In the genomic region with DNA sequence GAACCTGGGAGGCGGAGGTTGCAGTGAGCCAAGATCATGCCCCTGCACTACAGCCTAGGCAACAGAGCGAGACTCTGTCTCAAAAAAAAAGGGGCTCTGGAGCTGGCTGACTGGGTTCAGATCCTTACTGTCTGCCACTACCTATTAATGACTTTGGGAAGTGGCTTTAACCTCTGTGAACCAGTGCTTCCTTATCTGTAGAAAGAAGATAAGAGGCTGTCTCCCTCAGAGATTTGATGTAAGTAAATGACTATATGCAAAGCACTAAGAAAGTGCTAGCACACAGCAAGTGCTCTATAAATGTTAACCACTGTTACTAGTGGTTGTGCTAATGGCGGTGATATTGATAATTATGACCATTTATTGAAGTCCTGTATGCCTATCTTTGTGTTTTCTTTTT, we compare ENCODE assay signal across 30 cellular contexts.
"Had no signal": no experiment of that assay in that cellular context is flagged by ENCODE, and none has a peak within 500 bp of the region (broad histone marks: within the 10 kb centered on the region; RNA-seq: fewer than 3 reads in every experiment).

No MANE protein-coding gene starts in this region.

- DNase-seq: naive thymus-derived CD8-positive, alpha-beta T cell; nephron progenitor cell; nucleus accumbens; posterior cingulate gyrus; psoas muscle; right cardiac atrium; right lobe of liver; sigmoid colon; small intestine; stimulated activated CD4-positive, alpha-beta T cell treated with anti-CD3 and anti-CD28 coated beads, Interleukin-15, amount 100 ng/mL, for 24 hours; stimulated activated CD4-positive, alpha-beta T cell treated with anti-CD3 and anti-CD28 coated beads, Interleukin-2, amount 100 ng/mL, for 24 hours; stimulated activated CD4-positive, alpha-beta T cell treated with anti-CD3 and anti-CD28 coated beads, Interleukin-2, amount 100 ng/mL, for 48 hours; stimulated activated CD4-positive, alpha-beta T cell treated with anti-CD3 and anti-CD28 coated beads, Interleukin-4, amount 100 ng/mL, for 24 hours; stimulated activated naive CD4-positive, alpha-beta T cell; stimulated activated naive CD8-positive, alpha-beta T cell treated with anti-CD3 and anti-CD28 coated beads, Interleukin-15, amount 100 ng/mL, for 72 hours; stimulated activated naive CD8-positive, alpha-beta T cell treated with anti-CD3 and anti-CD28 coated beads, Interleukin-15, Interleukin-2, amounts not matched to agents 100 U/mL and 50 U/mL, for 24 hours; substantia nigra; testis; tibial artery; transverse colon; upper lobe of right lung; uterus had no signal

- H3K27me3 Mint-ChIP-seq: naive thymus-derived CD8-positive, alpha-beta T cell; natural killer cell treated with Interleukin-12 subunit alpha and Interleukin-12 subunit beta and Interleukin-15 and Interleukin-18, amount 100 ng/mL, for 72 hours; progenitor cell of endocrine pancreas; stimulated activated memory B cell treated with anti-CD40 and anti-IgM and Interleukin-4, amounts not matched to agents 10 μg/mL and 1 μg/mL and 100 μg/mL, for 72 hours; stimulated activated naive CD8-positive, alpha-beta T cell treated with anti-CD3 and anti-CD28 coated beads, Interleukin-15, amount 100 ng/mL, for 72 hours; type B pancreatic cell had no signal

- H3K79me2 ChIP-seq: parathyroid adenoma had no signal

- H3K9me3 Mint-ChIP-seq: naive thymus-derived CD8-positive, alpha-beta T cell; natural killer cell treated with Interleukin-12 subunit alpha and Interleukin-12 subunit beta and Interleukin-15 and Interleukin-18, amount 100 ng/mL, for 72 hours; nephron progenitor cell; neural crest cell; stimulated activated memory B cell treated with anti-CD40 and anti-IgM and Interleukin-4, amounts not matched to agents 10 μg/mL and 1 μg/mL and 100 μg/mL, for 72 hours; stimulated activated naive CD8-positive, alpha-beta T cell treated with anti-CD3 and anti-CD28 coated beads, Interleukin-15, amount 100 ng/mL, for 72 hours; type B pancreatic cell had no signal

- H3K9me3 ChIP-seq: neutrophil, psoas muscle, right lobe of liver, sigmoid colon, suprapubic skin, testis, tibial artery, transverse colon, upper lobe of right lung, uterus had no signal

- H3K4me1 ChIP-seq: parathyroid adenoma, right lobe of liver, sigmoid colon, suprapubic skin, testis, tibial artery, transverse colon, uterus had no signal

- H3K36me3 ChIP-seq: uterus had no signal

- H3K4me3 ChIP-seq: psoas muscle, right lobe of liver, sigmoid colon, suprapubic skin, testis, tibial artery, transverse colon, upper lobe of right lung, uterus had no signal

- FAIRE-seq: small intestine had no signal

- H3K27ac Mint-ChIP-seq: natural killer cell treated with Interleukin-12 subunit alpha and Interleukin-12 subunit beta and Interleukin-15 and Interleukin-18, amount 100 ng/mL, for 72 hours; nephron progenitor cell; progenitor cell of endocrine pancreas; stimulated activated memory B cell treated with anti-CD40 and anti-IgM and Interleukin-4, amounts not matched to agents 10 μg/mL and 1 μg/mL and 100 μg/mL, for 72 hours; stimulated activated naive CD8-positive, alpha-beta T cell treated with anti-CD3 and anti-CD28 coated beads, Interleukin-15, amount 100 ng/mL, for 72 hours; type B pancreatic cell had no signal

- H3K27ac ChIP-seq: neutrophil, parathyroid adenoma, psoas muscle, right lobe of liver, sigmoid colon, suprapubic skin, testis, tibial artery, transverse colon, upper lobe of right lung, uterus had no signal

- H3K4me3 Mint-ChIP-seq: naive thymus-derived CD8-positive, alpha-beta T cell; natural killer cell treated with Interleukin-12 subunit alpha and Interleukin-12 subunit beta and Interleukin-15 and Interleukin-18, amount 100 ng/mL, for 72 hours; nephron progenitor cell; neural crest cell; stimulated activated memory B cell treated with anti-CD40 and anti-IgM and Interleukin-4, amounts not matched to agents 10 μg/mL and 1 μg/mL and 100 μg/mL, for 72 hours; stimulated activated naive CD8-positive, alpha-beta T cell treated with anti-CD3 and anti-CD28 coated beads, Interleukin-15, amount 100 ng/mL, for 72 hours; type B pancreatic cell had no signal

- H3K4me1 Mint-ChIP-seq: stimulated activated memory B cell treated with anti-CD40 and anti-IgM and Interleukin-4, amounts not matched to agents 10 μg/mL and 1 μg/mL and 100 μg/mL, for 72 hours had no signal

- H2AFZ ChIP-seq: parathyroid adenoma had no signal

- H3K27me3 ChIP-seq: neutrophil, right lobe of liver, sigmoid colon, suprapubic skin, testis, tibial artery, transverse colon, upper lobe of right lung, uterus had no signal

- H3K9ac ChIP-seq: parathyroid adenoma had no signal

- ATAC-seq: naive thymus-derived CD8-positive, alpha-beta T cell; natural killer cell treated with Interleukin-12 subunit alpha and Interleukin-12 subunit beta and Interleukin-15 and Interleukin-18, amount 100 ng/mL, for 72 hours; psoas muscle; right cardiac atrium; right lobe of liver; stimulated activated memory B cell treated with anti-CD40 and anti-IgM and Interleukin-4, amounts not matched to agents 10 μg/mL and 1 μg/mL and 100 μg/mL, for 72 hours; stimulated activated naive CD8-positive, alpha-beta T cell treated with anti-CD3 and anti-CD28 coated beads, Interleukin-15, amount 100 ng/mL, for 72 hours; stimulated activated naive CD8-positive, alpha-beta T cell treated with anti-CD3 and anti-CD28 coated beads, Interleukin-15, Interleukin-2, amounts not matched to agents 100 U/mL and 50 U/mL, for 24 hours; upper lobe of right lung had no signal
